28 cellular contexts compared by ENCODE assay signal in the genomic region with DNA sequence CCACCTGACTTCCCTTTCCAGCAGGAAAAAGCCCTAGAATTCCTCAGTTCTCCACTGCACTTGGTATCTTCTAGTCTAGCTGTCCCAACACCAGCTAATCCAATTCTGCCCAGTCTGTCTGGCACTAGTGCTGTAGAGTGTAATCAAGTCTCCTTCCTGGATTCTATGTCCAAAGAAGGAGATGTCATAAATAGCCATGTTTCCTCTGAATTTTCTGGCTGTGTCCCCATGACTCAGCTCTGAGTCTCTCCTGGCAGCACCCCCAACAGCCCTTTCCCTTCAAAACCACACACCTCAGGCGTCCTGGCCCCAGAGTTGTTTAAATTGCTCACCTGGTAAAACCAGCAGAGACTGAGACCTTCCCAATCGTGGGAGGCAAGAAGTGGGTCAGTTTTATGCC.
DNase-seq lines count a peak whose midpoint lies in the region; ATAC-seq and TF ChIP-seq lines count a peak whose summit lies in the region.
"Had no signal": no experiment of that assay in that cellular context is flagged by ENCODE, and none has a peak within 500 bp of the region (broad histone marks: within the 10 kb centered on the region; RNA-seq: fewer than 3 reads in every experiment).

No MANE protein-coding gene starts in this region.

- H4K20me1 ChIP-seq in mammary epithelial cell (ENCODE audit: insufficient read depth, low read length) = no peaks in the 10 kb centered on the region

- H3K27ac ChIP-seq in mammary epithelial cell (ENCODE audit: insufficient read depth, low read depth, low read length) (no peak overlapping the region), transverse colon (no peak overlapping the region)
- H3K27ac ChIP-seq: A549, lower lobe of right lung, right atrium auricular region, vagina had no signal

- no peaks in the 10 kb centered on the region for H3K27me3 ChIP-seq in mammary epithelial cell (ENCODE audit: insufficient read depth, low read length)
- no peaks in the 10 kb centered on the region for H3K27me3 ChIP-seq in transverse colon
- H3K27me3 ChIP-seq: right atrium auricular region, vagina had no signal

- H3K36me3 ChIP-seq in mammary epithelial cell (ENCODE audit: insufficient read depth, low read length) = no peaks in the 10 kb centered on the region
- H3K36me3 ChIP-seq in transverse colon = no peaks in the 10 kb centered on the region
- H3K36me3 ChIP-seq: lower lobe of right lung, right atrium auricular region, vagina had no signal

- no peak for TF ChIP-seq POLR2A in transverse colon (IDR thresholded peaks at IDR 0.05)

- no TSS peak for BruUV-seq in mammary epithelial cell (replicated peaks; lab: Mats Ljungman, UMichigan)

- no peaks in the 10 kb centered on the region for H3K79me2 ChIP-seq in mammary epithelial cell (ENCODE audit: insufficient read depth, low read length)

- DNase-seq in AG08395 (ENCODE audit: low spot score) = peak; percentile 4
- peak; percentile 50 for DNase-seq in M059J (ENCODE audit: low read depth)
- DNase-seq in mammary epithelial cell = peak; percentile 82
- peak; percentile 0 for DNase-seq in iris pigment epithelial cell (ENCODE audit: low read depth)
- no peak for DNase-seq in SKM-1 (lab: John Stamatoyannopoulos, UW; ENCODE audit: unreplicated experiment)
- no peak for DNase-seq in transverse colon
- DNase-seq in activated gamma-delta T cell (lab: John Stamatoyannopoulos, UW) = no peak
- DNase-seq: activated naive CD4-positive, alpha-beta T cell treated with Interleukin-2 at 50 U/mL for 16 hours; activated T-cell treated with anti-CD3 and anti-CD28 coated beads, Interleukin-2, amount 50 U/mL, for 24 hours; amniotic stem cell; DMS153; effector memory CD8-positive, alpha-beta T cell; GOT3; Karpas-422; lower lobe of right lung; NCI-H1092 treated with DMSO at 0.1 percent for 48 hours; NCI-H2081; NCI-H446 treated with DMSO at 0.1 percent for 48 hours; stimulated activated CD8-positive, alpha-beta memory T cell treated with anti-CD3 and anti-CD28 coated beads, Interleukin-4, amount 100 ng/mL, for 48 hours; T1000 had no signal

- peak overlapping the region; percentile 55 for H3K4me2 ChIP-seq in mammary epithelial cell (ENCODE audit: insufficient read depth, low read depth, low read length)
- H3K4me2 ChIP-seq: A549 had no signal

- H3K9ac ChIP-seq in mammary epithelial cell (ENCODE audit: insufficient read depth, low read length) = no peak overlapping the region

- in situ Hi-C loops in mammary epithelial cell (cut with MboI; ENCODE audit: low sequenced_read_pairs in 2 of 2) = no loop called here
- in situ Hi-C loops in transverse colon (cut with MboI; ENCODE audit: low pct_ligation_motif_present in 1 of 4, low pct_unique_long_range_greater_than_20kb in 1 of 4, low sequenced_read_pairs in 3 of 4) = no loop called here

- ATAC-seq in GM21786 (IDR thresholded peaks at IDR 0.05; ENCODE audit: unreplicated experiment) = no peak
- ATAC-seq: A549; activated CD4-positive, CD25-positive, alpha-beta regulatory T cell treated with anti-CD3 and anti-CD28 coated beads, Interleukin-2, amount 50 U/mL, for 24 hours; effector memory CD8-positive, alpha-beta T cell; GM12878; lower lobe of right lung; Panc1; SK-N-SH treated with all-trans-retinoic acid at 6 μM for 48 hours had no signal

- dilution Hi-C loops in mammary epithelial cell (cut with HindIII; ENCODE audit: low sequenced_read_pairs) = no loop called here

- intact Hi-C loops in mammary epithelial cell (cut with micrococcal nuclease) = no loop called here
- intact Hi-C loops in transverse colon (cut with DNase I; ENCODE audit: low total_unique reads) = no loop called here

- TF ChIP-seq EP300 in transverse colon (IDR thresholded peaks at IDR 0.05; ENCODE audit: low read depth) = no peak

- TF ChIP-seq CTCF in mammary epithelial cell (conservative IDR thresholded peaks at IDR 0.05 in 1 of 2, IDR thresholded peaks at IDR 0.05 in 1 of 2; ENCODE audit: extremely low read depth in 1 of 2, insufficient read depth in 1 of 2, low read depth in 1 of 2, low read length in 2 of 2) (no peak), transverse colon (IDR thresholded peaks at IDR 0.05) (no peak)

- 0% methylated on average over 2 of the region's 2 CpGs for WGBS in mammary epithelial cell (ENCODE audit: low coverage, missing lambda C conversion rate)
- WGBS in transverse colon (ENCODE audit: low coverage in 1 of 2), 2 donors = 29 to 38% methylated on average over 2 of the region's 2 CpGs

- CTCF ChIA-PET in mammary epithelial cell (lab: Charles Lee; ENCODE audit: low non-redundant PET) = no interaction called here

- H3K4me3 ChIP-seq in mammary epithelial cell (replicated peaks in 1 of 3; ENCODE audit: insufficient read depth in 1 of 3, low read depth in 2 of 3, low read length in 3 of 3) (peak overlapping the region in 1 of 3 experiments; percentile 2), transverse colon (no peak overlapping the region)
- H3K4me3 ChIP-seq: A549, GM12878, lower lobe of right lung, right atrium auricular region, vagina had no signal

- H2AFZ ChIP-seq in mammary epithelial cell (ENCODE audit: low read depth, low read length) = peak overlapping the region; percentile 76

- H3K4me1 ChIP-seq in mammary epithelial cell (ENCODE audit: insufficient read depth, low read length) = peaks cover 11% of the 10 kb centered on the region
- H3K4me1 ChIP-seq in transverse colon = no peaks in the 10 kb centered on the region
- H3K4me1 ChIP-seq: A549, lower lobe of right lung, right atrium auricular region, vagina had no signal

- H3K9me3 ChIP-seq in mammary epithelial cell (replicated peaks; ENCODE audit: insufficient read depth, low read length) = no peaks in the 10 kb centered on the region
- no peaks in the 10 kb centered on the region for H3K9me3 ChIP-seq in transverse colon
- H3K9me3 ChIP-seq: A549, lower lobe of right lung, right atrium auricular region, vagina had no signal

Comparison
In these comparisons a context has a peak if more than half of its experiments do, and no peak if none do; other contexts are left out.
1. DNase-seq: peak in AG08395 (single experiment), M059J (single experiment), mammary epithelial cell (single experiment) and iris pigment epithelial cell (single experiment); none in SKM-1 (single experiment), transverse colon (single experiment) and activated gamma-delta T cell (single experiment).